ENCODE assay signal across 14 cellular contexts in genomic region chr3:13133471-13133981, GRCh38.
"Had no signal": no experiment of that assay in that cellular context is flagged by ENCODE, and none has a peak within 500 bp of the region (broad histone marks: within the 10 kb centered on the region; RNA-seq: fewer than 3 reads in every experiment).

No MANE protein-coding gene starts in this region.

- H3K27me3 ChIP-seq: hepatocyte, uterus had no signal

- H3K27ac ChIP-seq: epithelial cell of prostate, hepatocyte, thoracic aorta, uterus had no signal

- ATAC-seq: mucosa of descending colon; naive thymus-derived CD8-positive, alpha-beta T cell had no signal

- H3K4me3 ChIP-seq: hepatocyte, mucosa of descending colon, thoracic aorta, uterus had no signal

- H3K36me3 ChIP-seq: thoracic aorta, uterus had no signal

- H3K4me1 ChIP-seq: uterus had no signal

- H3K9me3 ChIP-seq: mucosa of descending colon, thoracic aorta, uterus had no signal

- DNase-seq: activated CD4-positive, alpha-beta T cell treated with anti-CD3 and anti-CD28 coated beads, Interleukin-2, amount 50 U/mL, for 4 hours; activated naive CD4-positive, alpha-beta T cell; caudate nucleus; cortex of kidney; effector memory CD4-positive, alpha-beta T cell; mammary epithelial cell; mucosa of descending colon; stimulated activated CD4-positive, alpha-beta T cell treated with anti-CD3 and anti-CD28 coated beads, Interleukin-15, amount 100 ng/mL, for 24 hours; stimulated activated CD4-positive, alpha-beta T cell treated with anti-CD3 and anti-CD28 coated beads, Interleukin-4, amount 100 ng/mL, for 24 hours had no signal
